ENCODE assay signal across 8 cellular contexts in genomic region chr14:89955022-89955414, GRCh38. TPM values are rescaled to one million over a fixed set of nuclear protein-coding genes. Genes with fewer than 3 reads are reported as not detected.
A peak's percentile ranks its signal among the peaks of the same experiment; 100 is the strongest.
DNase-seq lines count a peak whose midpoint lies in the region; TF ChIP-seq lines count a peak whose summit lies in the region.

No MANE protein-coding gene starts in this region.

- H3K4me2 ChIP-seq in mammary epithelial cell (ENCODE audit: insufficient read depth, low read depth, low read length): peak overlapping the region; percentile 91

- H3K79me2 ChIP-seq in mammary epithelial cell (ENCODE audit: insufficient read depth, low read length): peaks cover 38% of the 10 kb centered on the region

- BruUV-seq in mammary epithelial cell (replicated peaks; lab: Mats Ljungman, UMichigan): no TSS peak

- H3K4me1 ChIP-seq in mammary epithelial cell (ENCODE audit: insufficient read depth, low read length) (peaks cover 25% of the 10 kb centered on the region), mesodermal cell (ENCODE audit: control insufficient read depth, insufficient read depth, low read length, poor library complexity, severe bottlenecking) (peaks cover 3% of the 10 kb centered on the region)

- H3K27ac ChIP-seq in HL-60 (replicated peaks) (peak overlapping the region; percentile 87), mammary epithelial cell (ENCODE audit: insufficient read depth, low read depth, low read length) (peak overlapping the region; percentile 88), mesodermal cell (ENCODE audit: low read depth, low read length, severe bottlenecking) (peak overlapping the region; percentile 96)

- WGBS in mammary epithelial cell (ENCODE audit: low coverage, missing lambda C conversion rate): 2% methylated on average over 8 of the region's 8 CpGs
- WGBS in mesodermal cell (ENCODE audit: insufficient coverage in 2 of 2), 2 experiments: 38% methylated on average over 7 to 8 of the region's 8 CpGs

- peak overlapping the region; percentile 91 for H3K9ac ChIP-seq in mammary epithelial cell (ENCODE audit: insufficient read depth, low read length)

- dilution Hi-C loops in mammary epithelial cell (cut with HindIII; ENCODE audit: low sequenced_read_pairs): no loop called here

- DNase-seq in HL-60 (ENCODE audit: low read depth in 1 of 2, low spot score in 1 of 2) (no peak), mammary epithelial cell (no peak), G401 (ENCODE audit: low spot score) (no peak), NCI-H2196 (lab: John Stamatoyannopoulos, UW; ENCODE audit: unreplicated experiment) (no peak), NCI-H2107 (lab: John Stamatoyannopoulos, UW) (no peak)
- DNase-seq in central memory CD4-positive, alpha-beta T cell: no peak

- peaks cover 2% of the 10 kb centered on the region for H3K36me3 ChIP-seq in mammary epithelial cell (ENCODE audit: insufficient read depth, low read length)
- H3K36me3 ChIP-seq in mesodermal cell (ENCODE audit: control insufficient read depth, insufficient read depth, low read length): peaks cover 34% of the 10 kb centered on the region

- H2AFZ ChIP-seq in mammary epithelial cell (ENCODE audit: low read depth, low read length): peak overlapping the region; percentile 84

- CTCF ChIA-PET in mammary epithelial cell (lab: Charles Lee; ENCODE audit: low non-redundant PET): no interaction called here

- intact Hi-C loops in mammary epithelial cell (cut with micrococcal nuclease): loop anchor here (5.0 to 10.0 kb wide), 2 partner anchors 440 to 1403 kb away; partner anchors contain the start of gene CALM1

- H3K4me3 ChIP-seq in GM08714 (ENCODE audit: low read length): peak overlapping the region; percentile 81
- H3K4me3 ChIP-seq in HL-60 (replicated peaks; ENCODE audit: insufficient read depth, low read length): peak overlapping the region; percentile 84
- peak overlapping the region; percentile 46 to 92 (median 56) for H3K4me3 ChIP-seq in mammary epithelial cell (replicated peaks in 1 of 3; ENCODE audit: insufficient read depth in 1 of 3, low read depth in 2 of 3, low read length in 3 of 3)
- H3K4me3 ChIP-seq in mesodermal cell (ENCODE audit: extremely low read depth, insufficient read depth, low read length, poor library complexity, severe bottlenecking): peak overlapping the region; percentile 85

- H4K20me1 ChIP-seq in mammary epithelial cell (ENCODE audit: insufficient read depth, low read length): no peaks in the 10 kb centered on the region

- H3K9me3 ChIP-seq in mammary epithelial cell (replicated peaks; ENCODE audit: insufficient read depth, low read length) (no peaks in the 10 kb centered on the region), mesodermal cell (ENCODE audit: control insufficient read depth, low read length) (no peaks in the 10 kb centered on the region)

- H3K27me3 ChIP-seq in HL-60 (ENCODE audit: insufficient read depth, poor library complexity, severe bottlenecking) (no peaks in the 10 kb centered on the region), mammary epithelial cell (ENCODE audit: insufficient read depth, low read length) (no peaks in the 10 kb centered on the region)

- no peak for TF ChIP-seq CTCF in HL-60 (IDR thresholded peaks at IDR 0.05; ENCODE audit: insufficient read depth, low read length)
- TF ChIP-seq CTCF in mammary epithelial cell (conservative IDR thresholded peaks at IDR 0.05 in 1 of 2, IDR thresholded peaks at IDR 0.05 in 1 of 2; ENCODE audit: extremely low read depth in 1 of 2, insufficient read depth in 1 of 2, low read depth in 1 of 2, low read length in 2 of 2): no peak

- in situ Hi-C loops in mammary epithelial cell (cut with MboI; ENCODE audit: low sequenced_read_pairs in 2 of 2): no loop called here
- in situ Hi-C loops in G401 (cut with HindIII; ENCODE audit: low sequenced_read_pairs): no loop called here

RNA-seq across cellular contexts. Expression of gene EFCAB11, which starts 0.5 kb away (rescaled TPM):
- 10 to 100 TPM in 1 of 2 donors, 1 to 10 TPM in 1; 4.0 to 13.8 TPM for total RNA-seq in mammary epithelial cell
- 6.7 TPM for polyA plus RNA-seq in mammary epithelial cell
- polyA minus RNA-seq in mammary epithelial cell: not detected
- polyA plus RNA-seq in mesodermal cell (2013, experiment 1 of 2): 15.8 TPM
- polyA plus RNA-seq in mesodermal cell (2013, experiment 2 of 2): 24.9 TPM
- 5.6 and 17.6 TPM in 2 replicates for total RNA-seq in G401 (2014; rRNA removed; shearing (Covaris generic))

RNA-seq across cellular contexts. Expression of gene TDP1, which starts 0.7 kb away (rescaled TPM):
- total RNA-seq in mammary epithelial cell: 10 to 100 TPM; 21.8 to 29.0 TPM
- polyA plus RNA-seq in mammary epithelial cell: 25.5 TPM
- polyA minus RNA-seq in mammary epithelial cell: 51.8 TPM
- polyA plus RNA-seq in mesodermal cell (2013, experiment 1 of 2): 34.2 TPM
- 28.4 TPM for polyA plus RNA-seq in mesodermal cell (2013, experiment 2 of 2)
- total RNA-seq in G401 (2014; rRNA removed; shearing (Covaris generic)): 61.9 and 62.4 TPM in 2 replicates
